ENCODE assay signal across 1 cellular context in genomic region chr19:2236285-2237050, GRCh38.
TF ChIP-seq lines count a peak whose summit lies in the region.

TSS of gene PLEKHJ1 (minus strand) at chr19:2236329. CDS start at chr19:2236248, 81 bp downstream.
A gene with protein sequence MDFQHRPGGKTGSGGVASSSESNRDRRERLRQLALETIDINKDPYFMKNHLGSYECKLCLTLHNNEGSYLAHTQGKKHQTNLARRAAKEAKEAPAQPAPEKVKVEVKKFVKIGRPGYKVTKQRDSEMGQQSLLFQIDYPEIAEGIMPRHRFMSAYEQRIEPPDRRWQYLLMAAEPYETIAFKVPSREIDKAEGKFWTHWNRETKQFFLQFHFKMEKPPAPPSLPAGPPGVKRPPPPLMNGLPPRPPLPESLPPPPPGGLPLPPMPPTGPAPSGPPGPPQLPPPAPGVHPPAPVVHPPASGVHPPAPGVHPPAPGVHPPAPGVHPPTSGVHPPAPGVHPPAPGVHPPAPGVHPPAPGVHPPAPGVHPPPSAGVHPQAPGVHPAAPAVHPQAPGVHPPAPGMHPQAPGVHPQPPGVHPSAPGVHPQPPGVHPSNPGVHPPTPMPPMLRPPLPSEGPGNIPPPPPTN (plus strand): TSS chr19:2236824. CDS start chr19:2243419, 6,595 bp downstream.

TF ChIP-seq in WTC11, 78 proteins besides CTCF, POLR2A, EP300 and RAD21 (continued from another document and continues in another):
- TF ChIP-seq ARID4B (CRISPR knock-in tag; IDR thresholded peaks at IDR 0.05; ENCODE audit: borderline replicate concordance): peak; percentile 95; the same call in 1 of the 2 replicates
- TF ChIP-seq, protein P1, sequence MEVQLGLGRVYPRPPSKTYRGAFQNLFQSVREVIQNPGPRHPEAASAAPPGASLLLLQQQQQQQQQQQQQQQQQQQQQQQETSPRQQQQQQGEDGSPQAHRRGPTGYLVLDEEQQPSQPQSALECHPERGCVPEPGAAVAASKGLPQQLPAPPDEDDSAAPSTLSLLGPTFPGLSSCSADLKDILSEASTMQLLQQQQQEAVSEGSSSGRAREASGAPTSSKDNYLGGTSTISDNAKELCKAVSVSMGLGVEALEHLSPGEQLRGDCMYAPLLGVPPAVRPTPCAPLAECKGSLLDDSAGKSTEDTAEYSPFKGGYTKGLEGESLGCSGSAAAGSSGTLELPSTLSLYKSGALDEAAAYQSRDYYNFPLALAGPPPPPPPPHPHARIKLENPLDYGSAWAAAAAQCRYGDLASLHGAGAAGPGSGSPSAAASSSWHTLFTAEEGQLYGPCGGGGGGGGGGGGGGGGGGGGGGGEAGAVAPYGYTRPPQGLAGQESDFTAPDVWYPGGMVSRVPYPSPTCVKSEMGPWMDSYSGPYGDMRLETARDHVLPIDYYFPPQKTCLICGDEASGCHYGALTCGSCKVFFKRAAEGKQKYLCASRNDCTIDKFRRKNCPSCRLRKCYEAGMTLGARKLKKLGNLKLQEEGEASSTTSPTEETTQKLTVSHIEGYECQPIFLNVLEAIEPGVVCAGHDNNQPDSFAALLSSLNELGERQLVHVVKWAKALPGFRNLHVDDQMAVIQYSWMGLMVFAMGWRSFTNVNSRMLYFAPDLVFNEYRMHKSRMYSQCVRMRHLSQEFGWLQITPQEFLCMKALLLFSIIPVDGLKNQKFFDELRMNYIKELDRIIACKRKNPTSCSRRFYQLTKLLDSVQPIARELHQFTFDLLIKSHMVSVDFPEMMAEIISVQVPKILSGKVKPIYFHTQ (CRISPR knock-in tag; IDR thresholded peaks at IDR 0.05): no peak
- peak; percentile 94 for TF ChIP-seq MYBL2 (CRISPR knock-in tag; IDR thresholded peaks at IDR 0.05)
- TF ChIP-seq JUN (CRISPR knock-in tag; IDR thresholded peaks at IDR 0.05): peak; percentile 50; the same call in 1 of the 2 replicates
- TF ChIP-seq, protein P2, sequence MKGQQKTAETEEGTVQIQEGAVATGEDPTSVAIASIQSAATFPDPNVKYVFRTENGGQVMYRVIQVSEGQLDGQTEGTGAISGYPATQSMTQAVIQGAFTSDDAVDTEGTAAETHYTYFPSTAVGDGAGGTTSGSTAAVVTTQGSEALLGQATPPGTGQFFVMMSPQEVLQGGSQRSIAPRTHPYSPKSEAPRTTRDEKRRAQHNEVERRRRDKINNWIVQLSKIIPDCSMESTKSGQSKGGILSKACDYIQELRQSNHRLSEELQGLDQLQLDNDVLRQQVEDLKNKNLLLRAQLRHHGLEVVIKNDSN (CRISPR knock-in tag; IDR thresholded peaks at IDR 0.05): peak; percentile 77
- TF ChIP-seq, protein P3, sequence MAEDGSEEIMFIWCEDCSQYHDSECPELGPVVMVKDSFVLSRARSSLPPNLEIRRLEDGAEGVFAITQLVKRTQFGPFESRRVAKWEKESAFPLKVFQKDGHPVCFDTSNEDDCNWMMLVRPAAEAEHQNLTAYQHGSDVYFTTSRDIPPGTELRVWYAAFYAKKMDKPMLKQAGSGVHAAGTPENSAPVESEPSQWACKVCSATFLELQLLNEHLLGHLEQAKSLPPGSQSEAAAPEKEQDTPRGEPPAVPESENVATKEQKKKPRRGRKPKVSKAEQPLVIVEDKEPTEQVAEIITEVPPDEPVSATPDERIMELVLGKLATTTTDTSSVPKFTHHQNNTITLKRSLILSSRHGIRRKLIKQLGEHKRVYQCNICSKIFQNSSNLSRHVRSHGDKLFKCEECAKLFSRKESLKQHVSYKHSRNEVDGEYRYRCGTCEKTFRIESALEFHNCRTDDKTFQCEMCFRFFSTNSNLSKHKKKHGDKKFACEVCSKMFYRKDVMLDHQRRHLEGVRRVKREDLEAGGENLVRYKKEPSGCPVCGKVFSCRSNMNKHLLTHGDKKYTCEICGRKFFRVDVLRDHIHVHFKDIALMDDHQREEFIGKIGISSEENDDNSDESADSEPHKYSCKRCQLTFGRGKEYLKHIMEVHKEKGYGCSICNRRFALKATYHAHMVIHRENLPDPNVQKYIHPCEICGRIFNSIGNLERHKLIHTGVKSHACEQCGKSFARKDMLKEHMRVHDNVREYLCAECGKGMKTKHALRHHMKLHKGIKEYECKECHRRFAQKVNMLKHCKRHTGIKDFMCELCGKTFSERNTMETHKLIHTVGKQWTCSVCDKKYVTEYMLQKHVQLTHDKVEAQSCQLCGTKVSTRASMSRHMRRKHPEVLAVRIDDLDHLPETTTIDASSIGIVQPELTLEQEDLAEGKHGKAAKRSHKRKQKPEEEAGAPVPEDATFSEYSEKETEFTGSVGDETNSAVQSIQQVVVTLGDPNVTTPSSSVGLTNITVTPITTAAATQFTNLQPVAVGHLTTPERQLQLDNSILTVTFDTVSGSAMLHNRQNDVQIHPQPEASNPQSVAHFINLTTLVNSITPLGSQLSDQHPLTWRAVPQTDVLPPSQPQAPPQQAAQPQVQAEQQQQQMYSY (CRISPR knock-in tag; IDR thresholded peaks at IDR 0.05): peak; percentile 79
- 0 out of 2 replicates have a peak, but pooled peaks have one; percentile 28 for TF ChIP-seq ZNF219 (CRISPR knock-in tag; IDR thresholded peaks at IDR 0.05; ENCODE audit: borderline replicate concordance)
- peak; percentile 83 for TF ChIP-seq FOXP1 (CRISPR knock-in tag; IDR thresholded peaks at IDR 0.05; ENCODE audit: borderline replicate concordance)
- TF ChIP-seq SMAD4 (CRISPR knock-in tag; IDR thresholded peaks at IDR 0.05): 0 out of 2 replicates have a peak, but pooled peaks have one; percentile 53
- 0 out of 2 replicates have a peak, but pooled peaks have one; percentile 59 for TF ChIP-seq ATF1 (CRISPR knock-in tag; IDR thresholded peaks at IDR 0.05)
- no peak for TF ChIP-seq ESRRA (CRISPR knock-in tag; IDR thresholded peaks at IDR 0.05; ENCODE audit: borderline replicate concordance)
- TF ChIP-seq ZNF671 (CRISPR knock-in tag; IDR thresholded peaks at IDR 0.05): no peak
- no peak for TF ChIP-seq GRHL2 (CRISPR knock-in tag; IDR thresholded peaks at IDR 0.05; ENCODE audit: insufficient replicate concordance, severe bottlenecking)
- TF ChIP-seq E2F4 (CRISPR knock-in tag; IDR thresholded peaks at IDR 0.05; ENCODE audit: borderline replicate concordance, low read depth): peak; percentile 87
- no peak for TF ChIP-seq ZNF317 (CRISPR knock-in tag; IDR thresholded peaks at IDR 0.05; ENCODE audit: borderline replicate concordance, low read depth)
- TF ChIP-seq FOXP4 (CRISPR knock-in tag; IDR thresholded peaks at IDR 0.05): peak; percentile 97
- no peak for TF ChIP-seq MXD4 (CRISPR knock-in tag; IDR thresholded peaks at IDR 0.05; ENCODE audit: borderline replicate concordance)
- no peak for TF ChIP-seq JAZF1 (CRISPR knock-in tag; IDR thresholded peaks at IDR 0.05)
- TF ChIP-seq SOX15 (CRISPR knock-in tag; IDR thresholded peaks at IDR 0.05): no peak
- TF ChIP-seq, protein P4, sequence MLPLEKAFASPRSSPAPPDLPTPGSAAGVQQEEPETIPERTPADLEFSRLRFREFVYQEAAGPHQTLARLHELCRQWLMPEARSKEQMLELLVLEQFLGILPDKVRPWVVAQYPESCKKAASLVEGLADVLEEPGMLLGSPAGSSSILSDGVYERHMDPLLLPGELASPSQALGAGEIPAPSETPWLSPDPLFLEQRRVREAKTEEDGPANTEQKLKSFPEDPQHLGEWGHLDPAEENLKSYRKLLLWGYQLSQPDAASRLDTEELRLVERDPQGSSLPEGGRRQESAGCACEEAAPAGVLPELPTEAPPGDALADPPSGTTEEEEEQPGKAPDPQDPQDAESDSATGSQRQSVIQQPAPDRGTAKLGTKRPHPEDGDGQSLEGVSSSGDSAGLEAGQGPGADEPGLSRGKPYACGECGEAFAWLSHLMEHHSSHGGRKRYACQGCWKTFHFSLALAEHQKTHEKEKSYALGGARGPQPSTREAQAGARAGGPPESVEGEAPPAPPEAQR (CRISPR knock-in tag; IDR thresholded peaks at IDR 0.05): no peak
- no peak for TF ChIP-seq NR3C1 (CRISPR knock-in tag; conservative IDR thresholded peaks at IDR 0.05; ENCODE audit: low read depth)
- no peak for TF ChIP-seq PREB (CRISPR knock-in tag; IDR thresholded peaks at IDR 0.05; ENCODE audit: borderline replicate concordance)
- no peak for TF ChIP-seq ZNF423 (CRISPR knock-in tag; IDR thresholded peaks at IDR 0.05)
- no peak for TF ChIP-seq HMGA2 (CRISPR knock-in tag; IDR thresholded peaks at IDR 0.05)
- no peak for TF ChIP-seq RORB (CRISPR knock-in tag; IDR thresholded peaks at IDR 0.05)
- TF ChIP-seq GABPB1 (CRISPR knock-in tag; IDR thresholded peaks at IDR 0.05): peak; percentile 86
- TF ChIP-seq, protein P5, sequence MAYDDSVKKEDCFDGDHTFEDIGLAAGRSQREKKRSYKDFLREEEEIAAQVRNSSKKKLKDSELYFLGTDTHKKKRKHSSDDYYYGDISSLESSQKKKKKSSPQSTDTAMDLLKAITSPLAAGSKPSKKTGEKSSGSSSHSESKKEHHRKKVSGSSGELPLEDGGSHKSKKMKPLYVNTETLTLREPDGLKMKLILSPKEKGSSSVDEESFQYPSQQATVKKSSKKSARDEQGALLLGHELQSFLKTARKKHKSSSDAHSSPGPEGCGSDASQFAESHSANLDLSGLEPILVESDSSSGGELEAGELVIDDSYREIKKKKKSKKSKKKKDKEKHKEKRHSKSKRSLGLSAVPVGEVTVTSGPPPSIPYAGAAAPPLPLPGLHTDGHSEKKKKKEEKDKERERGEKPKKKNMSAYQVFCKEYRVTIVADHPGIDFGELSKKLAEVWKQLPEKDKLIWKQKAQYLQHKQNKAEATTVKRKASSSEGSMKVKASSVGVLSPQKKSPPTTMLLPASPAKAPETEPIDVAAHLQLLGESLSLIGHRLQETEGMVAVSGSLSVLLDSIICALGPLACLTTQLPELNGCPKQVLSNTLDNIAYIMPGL (CRISPR knock-in tag; IDR thresholded peaks at IDR 0.05): peak; percentile 91; the same call in 1 of the 2 replicates
- peak; percentile 61; the same call in 1 of the 2 replicates for TF ChIP-seq ATF2 (CRISPR knock-in tag; IDR thresholded peaks at IDR 0.05; ENCODE audit: borderline replicate concordance, low read depth)
- TF ChIP-seq, protein P6, sequence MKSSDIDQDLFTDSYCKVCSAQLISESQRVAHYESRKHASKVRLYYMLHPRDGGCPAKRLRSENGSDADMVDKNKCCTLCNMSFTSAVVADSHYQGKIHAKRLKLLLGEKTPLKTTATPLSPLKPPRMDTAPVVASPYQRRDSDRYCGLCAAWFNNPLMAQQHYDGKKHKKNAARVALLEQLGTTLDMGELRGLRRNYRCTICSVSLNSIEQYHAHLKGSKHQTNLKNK (CRISPR knock-in tag; IDR thresholded peaks at IDR 0.05): no peak
